1 cellular context compared by ENCODE assay signal in the genomic region with DNA sequence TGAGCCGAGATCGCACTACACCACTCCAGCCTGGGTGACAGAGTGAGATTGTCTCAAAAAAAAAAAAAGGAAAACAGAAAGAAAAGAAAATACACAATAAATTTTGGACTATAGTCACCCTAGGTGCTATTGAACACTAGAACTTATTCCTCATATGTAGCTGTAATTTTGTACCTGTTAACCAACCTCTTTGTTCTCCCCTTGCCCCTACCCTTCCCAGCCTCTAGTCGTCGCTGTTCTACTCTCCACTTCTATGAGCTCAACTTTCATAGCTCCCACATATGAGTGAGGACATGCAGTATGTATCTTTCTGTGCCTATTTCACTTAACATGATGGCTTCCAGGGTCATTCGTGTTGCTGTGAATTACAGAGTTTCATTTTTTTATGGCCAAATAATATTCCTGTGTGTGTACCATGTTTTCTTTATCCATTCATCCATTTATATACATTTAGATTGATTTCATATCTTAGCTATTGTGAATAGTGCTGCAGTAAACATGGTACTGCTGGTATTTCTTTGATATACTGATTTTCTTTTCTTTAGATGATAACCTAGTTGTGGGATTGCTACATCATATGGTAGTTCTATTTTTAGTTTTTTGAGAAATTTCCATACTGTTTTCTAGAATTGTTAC.
TF ChIP-seq lines count a peak whose summit lies in the region.

No MANE protein-coding gene starts in this region.

TF ChIP-seq in liver, 16 proteins besides CTCF, POLR2A, EP300 and RAD21 (continued from another document):
- TF ChIP-seq ZBTB33 (IDR thresholded peaks at IDR 0.05) = no peak
- no peak for TF ChIP-seq JUND (IDR thresholded peaks at IDR 0.05)
- TF ChIP-seq FOXA2 (IDR thresholded peaks at IDR 0.05) = no peak
- no peak for TF ChIP-seq NR2F2 (IDR thresholded peaks at IDR 0.05)
- no peak for TF ChIP-seq GABPA (IDR thresholded peaks at IDR 0.05 in 1 of 2, conservative IDR thresholded peaks at IDR 0.05 in 1 of 2)
